In the genomic region with DNA sequence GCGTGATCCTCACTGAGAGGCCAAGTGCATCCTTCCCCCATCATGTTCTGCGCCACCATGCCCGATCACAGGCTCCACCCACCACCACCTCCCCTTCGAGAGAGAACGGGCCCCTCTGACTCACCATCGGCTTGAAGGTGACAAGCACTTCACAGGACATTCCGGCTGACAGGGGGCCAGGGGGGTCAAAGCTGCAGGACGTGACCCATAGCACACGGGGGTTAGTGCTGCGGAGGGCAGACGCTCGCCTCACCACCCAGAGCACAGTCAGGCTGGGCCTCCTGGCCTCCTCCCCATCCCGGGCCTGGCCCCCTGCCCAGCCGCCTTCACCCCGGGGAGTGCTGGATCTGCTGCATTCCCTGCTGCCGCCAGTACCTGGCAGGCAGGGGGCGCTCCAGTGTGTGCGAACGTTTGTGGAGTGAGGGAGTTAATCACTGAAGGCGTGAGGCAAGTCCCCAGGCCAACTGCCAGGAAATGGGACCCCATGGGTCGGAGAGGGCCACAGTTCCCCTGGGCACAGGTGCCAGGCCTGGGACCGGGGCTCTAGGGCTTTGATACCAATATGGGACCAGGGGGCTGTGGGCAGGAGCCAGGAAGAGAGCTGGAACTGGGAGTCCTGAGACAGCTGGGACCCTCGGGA, we compare ENCODE assay signal across 8 cellular contexts. TPM values are rescaled to one million over a fixed set of nuclear protein-coding genes. Genes with fewer than 3 reads are reported as not detected.
A peak's percentile ranks its signal among the peaks of the same experiment; 100 is the strongest.
DNase-seq lines count a peak whose midpoint lies in the region; ATAC-seq and TF ChIP-seq lines count a peak whose summit lies in the region.

No MANE protein-coding gene starts in this region.

- in situ Hi-C loops in ACHN (cut with HindIII; ENCODE audit: low pct_ligation_motif_present, low pct_unique_long_range_greater_than_20kb, low sequenced_read_pairs) = no loop called here
- in situ Hi-C loops in GM13977 (cut with MboI; ENCODE audit: low pct_unique_long_range_greater_than_20kb, low sequenced_read_pairs, unreplicated experiment) = loop anchor here (25.0 kb wide), 1 partner anchor 427 kb away; the partner anchor contains the start of genes MORN1 and RER1

- no peaks in the 10 kb centered on the region for H3K9me3 ChIP-seq in right lobe of liver

- H3K27ac ChIP-seq in right lobe of liver = no peak overlapping the region

- intact Hi-C loops in right lobe of liver (cut with DNase I) = loop anchor here (5.0 to 10.0 kb wide), 2 partner anchors 65 to 82 kb away; no protein-coding TSS in a partner anchor

- no peak overlapping the region for H3K4me3 ChIP-seq in right lobe of liver

- TF ChIP-seq POLR2A in right lobe of liver (IDR thresholded peaks at IDR 0.05) = no peak

- 13% methylated on average over 9 of the region's 23 CpGs for WGBS in right lobe of liver (ENCODE audit: insufficient coverage, low coverage, low lambda C conversion rate, missing lambda C conversion rate)

- H3K27me3 ChIP-seq in right lobe of liver = no peaks in the 10 kb centered on the region

- TF ChIP-seq CTCF in GM13977 (IDR thresholded peaks at IDR 0.05; ENCODE audit: extremely low read depth, insufficient read depth, missing control alignments) (peak; percentile 90), right lobe of liver (IDR thresholded peaks at IDR 0.05) (peak; percentile 81 to 91 (median 86))

- no peaks in the 10 kb centered on the region for H3K36me3 ChIP-seq in right lobe of liver

- peak; percentile 83 for DNase-seq in ACHN
- peak; percentile 88 for DNase-seq in GM13977 (ENCODE audit: low spot score)
- DNase-seq in NCI-H460 (ENCODE audit: extremely low read depth, low read depth) = peak; percentile 60
- peak; percentile 59 for DNase-seq in activated CD4-positive, alpha-beta T cell treated with anti-CD3 and anti-CD28 coated beads, Interleukin-2, amount 50 U/mL, for 1 hour
- DNase-seq in dermis microvascular lymphatic vessel endothelial cell (ENCODE audit: low read depth in 2 of 2) = peak; percentile 52 to 69
- peak; percentile 86 to 90 (median 87) for DNase-seq in right lobe of liver
- peak; percentile 61 to 82 (median 72) for DNase-seq in stimulated activated CD4-positive, alpha-beta T cell treated with anti-CD3 and anti-CD28 coated beads, TNF-alpha, amount 100 ng/mL, for 48 hours (ENCODE audit: low read depth in 3 of 3)

- ATAC-seq in right lobe of liver (peak; percentile 79 to 89 (median 88)), GM21576 (IDR thresholded peaks at IDR 0.05; ENCODE audit: unreplicated experiment) (no peak)

- no peaks in the 10 kb centered on the region for H3K4me1 ChIP-seq in right lobe of liver

RNA-seq across cellular contexts. Expression of gene TMEM52, which starts 40.9 kb away (rescaled TPM):
- total RNA-seq in NCI-H460 (2014; rRNA removed; shearing (Covaris generic)) = 2.8 and 3.6 TPM in 2 replicates
- polyA plus RNA-seq in NCI-H460 (2014; cell fraction: nucleus; rRNA removed) = 16.1 and 16.2 TPM in 2 replicates
- 0.13 TPM in 2 replicates for total RNA-seq in dermis microvascular lymphatic vessel endothelial cell
- 10 to 100 TPM in 1 of 6 experiments, 1 to 10 TPM in 5; 2.3 to 13.2 (median 6.0) TPM for total RNA-seq in right lobe of liver

RNA-seq across cellular contexts. Expression of gene CFAP74, which starts 43.6 kb away (rescaled TPM):
- total RNA-seq in NCI-H460 (2014; rRNA removed; shearing (Covaris generic)) = not detected in 2 replicates
- not detected in 2 replicates for polyA plus RNA-seq in NCI-H460 (2014; cell fraction: nucleus; rRNA removed)
- total RNA-seq in dermis microvascular lymphatic vessel endothelial cell = not detected in 2 replicates
- total RNA-seq in right lobe of liver = 1 to 10 TPM in 2 of 6 experiments, under 1 TPM in 3, not detected in 1; 0.16 to 3.5 (median 0.32) TPM

RNA-seq across cellular contexts. Expression of gene CALML6, which starts 44.9 kb away (rescaled TPM):
- 0.12 and 0.77 TPM in 2 replicates for total RNA-seq in NCI-H460 (2014; rRNA removed; shearing (Covaris generic))
- 3.1 TPM in 2 replicates for polyA plus RNA-seq in NCI-H460 (2014; cell fraction: nucleus; rRNA removed)
- total RNA-seq in dermis microvascular lymphatic vessel endothelial cell (under 0.01 and 0.13 TPM in 2 replicates), right lobe of liver (1 to 10 TPM in 1 of 6 experiments, under 1 TPM in 3, not detected in 2; 0.44 to 1.4 (median 0.58) TPM)

RNA-seq across cellular contexts. Expression of gene GABRD, which starts 59.2 kb away (rescaled TPM):
- total RNA-seq in NCI-H460 (2014; rRNA removed; shearing (Covaris generic)) = not detected in 2 replicates
- polyA plus RNA-seq in NCI-H460 (2014; cell fraction: nucleus; rRNA removed) = 0.10 and 1.4 TPM in 2 replicates
- total RNA-seq in dermis microvascular lymphatic vessel endothelial cell = 0.51 and 1.0 TPM in 2 replicates
- total RNA-seq in right lobe of liver = under 1 TPM in 1 of 6 experiments, not detected in 5; 0.55 TPM
